ENCODE assay signal across 1 cellular context in the genomic region with DNA sequence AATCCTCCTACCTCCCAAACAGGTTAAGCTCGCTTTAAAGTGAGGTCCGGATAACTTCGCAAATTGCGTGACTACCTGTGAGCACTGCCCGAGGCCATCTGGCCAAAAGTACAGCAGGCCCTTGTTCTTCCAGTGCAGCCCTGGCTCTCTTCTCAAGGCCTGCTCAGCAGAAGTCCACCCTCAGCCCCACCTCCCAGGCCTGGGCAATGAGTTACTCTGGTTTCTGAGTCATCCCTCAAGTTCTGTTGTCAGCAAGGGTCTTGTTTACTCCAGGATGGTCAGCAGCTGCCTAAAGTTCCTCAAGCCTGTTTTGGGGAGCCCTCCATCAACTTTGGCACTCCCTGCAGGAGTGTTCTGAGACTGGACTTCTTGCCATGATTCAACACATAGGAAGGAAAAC.
TF ChIP-seq lines count a peak whose summit lies in the region.

No MANE protein-coding gene starts in this region.

TF ChIP-seq in K562, 482 proteins besides CTCF, POLR2A, EP300 and RAD21:
- TF ChIP-seq TAF7 (tag; IDR thresholded peaks at IDR 0.05) (no peak), JUND (IDR thresholded peaks at IDR 0.05; ENCODE audit: borderline replicate concordance, low read depth, low read length) (peak; percentile 36; the same call in 1 of the 2 replicates), JUND (tag; IDR thresholded peaks at IDR 0.05; ENCODE audit: borderline replicate concordance, low read depth, low read length) (no peak), FOSL1 (tag; conservative IDR thresholded peaks at IDR 0.05) (peak; percentile 27; the same call in 1 of the 2 replicates), HIVEP1 (CRISPR knock-in tag; IDR thresholded peaks at IDR 0.05) (no peak), ZEB2 (IDR thresholded peaks at IDR 0.05) (no peak), ZKSCAN3 (CRISPR knock-in tag; IDR thresholded peaks at IDR 0.05) (no peak), ZNF584 (CRISPR knock-in tag; IDR thresholded peaks at IDR 0.05; ENCODE audit: low read depth) (no peak), SMARCB1 (IDR thresholded peaks at IDR 0.05; ENCODE audit: insufficient read length, low read depth) (no peak)
TF ChIP-seq in K562: peak in this region for 2.
